ENCODE assay signal across 10 cellular contexts in genomic region chr9:131675437-131676022, GRCh38.
A peak's percentile ranks its signal among the peaks of the same experiment; 100 is the strongest.
DNase-seq lines count a peak whose midpoint lies in the region; ATAC-seq, FAIRE-seq and TF ChIP-seq lines count a peak whose summit lies in the region.
"Had no signal": no experiment of that assay in that cellular context is flagged by ENCODE, and none has a peak within 500 bp of the region (broad histone marks: within the 10 kb centered on the region; RNA-seq: fewer than 3 reads in every experiment).

No MANE protein-coding gene starts in this region.

- FAIRE-seq in GM12891 (lab: Jason Lieb, UNC): no peak

- H3K27ac Mint-ChIP-seq in CD8-positive, alpha-beta T cell: peak overlapping the region; percentile 58
- H3K27ac Mint-ChIP-seq in osteocyte (ENCODE audit: unreplicated experiment): peak overlapping the region; percentile 97

- no peak for TF ChIP-seq CTCF in CD8-positive, alpha-beta T cell (IDR thresholded peaks at IDR 0.05)
- TF ChIP-seq CTCF in coronary artery (IDR thresholded peaks at IDR 0.05): no peak
- TF ChIP-seq CTCF in osteocyte (IDR thresholded peaks at IDR 0.05): no peak

- H3K36me3 Mint-ChIP-seq in CD8-positive, alpha-beta T cell: no peaks in the 10 kb centered on the region
- no peaks in the 10 kb centered on the region for H3K36me3 Mint-ChIP-seq in osteocyte (ENCODE audit: unreplicated experiment)

- H3K4me3 ChIP-seq in CD8-positive, alpha-beta T cell (ENCODE audit: low read depth, low read length): no peak overlapping the region
- H3K4me3 ChIP-seq in coronary artery: peak overlapping the region; percentile 33

- CTCF ChIA-PET in CD8-positive, alpha-beta T cell (lab: Charles Lee): interaction anchor here (1.2 to 5.3 kb wide), 4 partner anchors 53 to 84 kb away, joined by 3 to 25 read pairs (median 8); no protein-coding TSS in a partner anchor

- POLR2A ChIA-PET in CD8-positive, alpha-beta T cell (lab: Charles Lee): interaction anchor here (0.6 to 4.6 kb wide), 5 partner anchors 10 to 69 kb away, joined by 3 to 38 read pairs (median 6); no protein-coding TSS in a partner anchor

- H3K4me1 ChIP-seq in CD8-positive, alpha-beta T cell (ENCODE audit: insufficient read depth, low read length): peaks cover 72% of the 10 kb centered on the region

- H3K9me3 ChIP-seq in CD8-positive, alpha-beta T cell (ENCODE audit: low read length): no peaks in the 10 kb centered on the region

- H3K9me3 Mint-ChIP-seq in CD8-positive, alpha-beta T cell: no peaks in the 10 kb centered on the region
- H3K9me3 Mint-ChIP-seq in osteocyte (ENCODE audit: unreplicated experiment): no peaks in the 10 kb centered on the region

- intact Hi-C loops in CD8-positive, alpha-beta T cell (cut with DNase I, micrococcal nuclease): loop anchor here (1.0 to 2.0 kb wide), 5 partner anchors 7 to 63 kb away; no protein-coding TSS in a partner anchor

- no peak overlapping the region for H3K27ac ChIP-seq in CD8-positive, alpha-beta T cell (ENCODE audit: low read depth, low read length)
- H3K27ac ChIP-seq in coronary artery: peak overlapping the region; percentile 82 to 93
- H3K27ac ChIP-seq: HL-60, VCaP had no signal

- no peak for DNase-seq in CD8-positive, alpha-beta T cell
- DNase-seq in NAMALWA (ENCODE audit: low spot score) (peak; percentile 37), coronary artery (ENCODE audit: low spot score) (no peak), osteocyte (ENCODE audit: extremely low spot score, unreplicated experiment) (no peak), NCI-H748 (lab: John Stamatoyannopoulos, UW; ENCODE audit: unreplicated experiment) (no peak), NCI-H1417 (lab: John Stamatoyannopoulos, UW) (no peak), GM12891 (ENCODE audit: insufficient read length, low spot score) (no peak)

- no peaks in the 10 kb centered on the region for H3K36me3 ChIP-seq in CD8-positive, alpha-beta T cell (ENCODE audit: insufficient read depth, low read length)

- no peak for ATAC-seq in CD8-positive, alpha-beta T cell
- ATAC-seq in HG03097 (IDR thresholded peaks at IDR 0.05; ENCODE audit: low FRiP score, unreplicated experiment): no peak

- H3K27me3 ChIP-seq in CD8-positive, alpha-beta T cell (ENCODE audit: insufficient read depth, low read length): no peaks in the 10 kb centered on the region

- no peak for TF ChIP-seq POLR2A in GM12891 (IDR thresholded peaks at IDR 0.05; ENCODE audit: low read depth, low read length)

- H3K4me3 Mint-ChIP-seq in CD8-positive, alpha-beta T cell: no peak overlapping the region
- H3K4me3 Mint-ChIP-seq in osteocyte (ENCODE audit: unreplicated experiment): no peak overlapping the region

- no peaks in the 10 kb centered on the region for H3K27me3 Mint-ChIP-seq in CD8-positive, alpha-beta T cell (ENCODE audit: low read depth)
- H3K27me3 Mint-ChIP-seq in osteocyte (ENCODE audit: unreplicated experiment): no peaks in the 10 kb centered on the region

- peaks cover 85% of the 10 kb centered on the region for H3K4me1 Mint-ChIP-seq in CD8-positive, alpha-beta T cell (ENCODE audit: low read depth)
- peaks cover 98% of the 10 kb centered on the region for H3K4me1 Mint-ChIP-seq in osteocyte (ENCODE audit: unreplicated experiment)

TF ChIP-seq in GM12891, 5 proteins besides CTCF, POLR2A, EP300 and RAD21:
- TF ChIP-seq TAF1 (IDR thresholded peaks at IDR 0.05; ENCODE audit: low read depth, low read length): no peak
